Comparison of ENCODE assay signal across 25 cellular contexts in the genomic region with DNA sequence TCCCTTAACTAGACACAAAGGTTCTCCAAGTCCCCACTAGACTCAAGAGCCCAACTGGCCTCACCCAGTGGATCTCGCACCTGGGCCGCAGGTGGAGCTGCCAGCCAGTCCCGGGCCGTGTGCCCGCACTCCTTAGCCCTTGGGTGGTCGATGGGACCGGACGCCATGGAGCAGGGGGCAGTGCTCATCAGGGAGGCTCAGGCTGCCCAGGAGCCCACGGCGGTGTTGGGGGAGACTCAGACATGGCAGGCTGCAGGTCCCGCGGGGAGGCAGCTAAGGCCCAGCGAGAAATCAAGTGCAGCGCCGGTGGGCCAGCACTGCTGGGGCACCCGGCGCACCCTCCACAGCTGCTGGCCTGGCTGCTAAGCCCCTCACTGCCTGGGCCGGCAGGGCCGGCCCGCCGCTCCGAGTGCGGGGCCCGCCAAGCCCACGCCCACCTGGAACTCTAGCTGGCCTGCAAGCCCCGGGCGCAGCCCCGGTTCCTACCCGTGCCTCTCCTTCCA.
A peak's percentile ranks its signal among the peaks of the same experiment; 100 is the strongest.
DNase-seq lines count a peak whose midpoint lies in the region; ATAC-seq, FAIRE-seq and TF ChIP-seq lines count a peak whose summit lies in the region.
"Had no signal": no experiment of that assay in that cellular context is flagged by ENCODE, and none has a peak within 500 bp of the region (broad histone marks: within the 10 kb centered on the region; RNA-seq: fewer than 3 reads in every experiment).

No MANE protein-coding gene starts in this region.

- no peak overlapping the region for H3K27ac Mint-ChIP-seq in WTC11
- peak overlapping the region; percentile 42 for H3K27ac Mint-ChIP-seq in stimulated activated naive B cell treated with anti-CD40 and anti-IgM and Interleukin-4, amounts not matched to agents 10 μg/mL and 1 μg/mL and 100 μg/mL, for 72 hours
- H3K27ac Mint-ChIP-seq: CD4-positive, alpha-beta T cell; GM23338 had no signal

- H3K9me3 ChIP-seq in AG04450 (ENCODE audit: control insufficient read depth, insufficient read depth, low read length) (no peaks in the 10 kb centered on the region; the same call in 1 of the 2 replicates), hepatocyte (ENCODE audit: low read depth) (no peaks in the 10 kb centered on the region)

- H3K27me3 ChIP-seq in AG04450 (ENCODE audit: control insufficient read depth, insufficient read depth, low read length) (no peaks in the 10 kb centered on the region), hepatocyte (no peaks in the 10 kb centered on the region)

- H3K27me3 Mint-ChIP-seq in WTC11 (ENCODE audit: low read depth), result peaks cover 6% of the 10 kb centered on the region
- no peaks in the 10 kb centered on the region for H3K27me3 Mint-ChIP-seq in stimulated activated naive B cell treated with anti-CD40 and anti-IgM and Interleukin-4, amounts not matched to agents 10 μg/mL and 1 μg/mL and 100 μg/mL, for 72 hours
- H3K27me3 Mint-ChIP-seq: CD4-positive, alpha-beta T cell; central memory CD8-positive, alpha-beta T cell; stimulated activated naive CD8-positive, alpha-beta T cell treated with anti-CD3 and anti-CD28 coated beads, Interleukin-15, amount 100 ng/mL, for 72 hours had no signal

- peaks cover 37% of the 10 kb centered on the region for H3K9me3 Mint-ChIP-seq in WTC11
- peaks cover 0 to 2% of the 10 kb centered on the region in 2 donors for H3K9me3 Mint-ChIP-seq in stimulated activated naive B cell treated with anti-CD40 and anti-IgM and Interleukin-4, amounts not matched to agents 10 μg/mL and 1 μg/mL and 100 μg/mL, for 72 hours
- H3K9me3 Mint-ChIP-seq: CD4-positive, alpha-beta T cell; central memory CD8-positive, alpha-beta T cell had no signal

- CTCF ChIA-PET in AG04450 (lab: Charles Lee), result no interaction called here
- CTCF ChIA-PET in WTC11 (lab: Charles Lee), result interaction anchor here (1.6 to 2.4 kb wide), 2 partner anchors 12 to 174 kb away, joined by 6 to 8 read pairs; no protein-coding TSS in a partner anchor

- H4K20me1 ChIP-seq in hepatocyte (ENCODE audit: insufficient read depth, poor library complexity, severe bottlenecking), result no peaks in the 10 kb centered on the region

- no peak for TF ChIP-seq POLR2A in GM12891 (IDR thresholded peaks at IDR 0.05; ENCODE audit: low read depth, low read length)

- DNase-seq in AG04450 (ENCODE audit: low read depth, low spot score) (no peak), WTC11 (ENCODE audit: low spot score) (no peak), hepatocyte (ENCODE audit: low spot score) (no peak), COLO668 (lab: John Stamatoyannopoulos, UW; ENCODE audit: unreplicated experiment) (no peak), GM12891 (ENCODE audit: insufficient read length, low spot score) (no peak)
- DNase-seq in stimulated activated naive B cell treated with anti-CD40 and anti-IgM and Interleukin-4, amounts not matched to agents 10 μg/mL and 1 μg/mL and 100 μg/mL, for 72 hours, result no peak
- DNase-seq in stimulated activated CD4-positive, alpha-beta T cell treated with anti-CD3 and anti-CD28 coated beads, Interleukin-2, amount 100 ng/mL, for 24 hours, result no peak
- no peak for DNase-seq in activated T-cell treated with anti-CD3 and anti-CD28 coated beads, Interleukin-2, amount 50 U/mL, for 1 hour
- DNase-seq: activated gamma-delta T cell treated with Interleukin-2 at 50 U/mL for 16 hours; amniotic stem cell; CD4-positive, alpha-beta T cell; erythroblast; midbrain; NCI-H1048; NCI-H1930; NCI-H226; NCI-H774; stimulated activated CD4-positive, alpha-beta T cell treated with anti-CD3 and anti-CD28 coated beads, Interleukin-2, amount 100 ng/mL, for 48 hours; stimulated activated naive CD8-positive, alpha-beta T cell treated with anti-CD3 and anti-CD28 coated beads, Interleukin-15, amount 100 ng/mL, for 72 hours; T-helper 1 cell had no signal

- H3K27ac ChIP-seq in AG04450 (ENCODE audit: low read depth, low read length) (peak overlapping the region; percentile 86), hepatocyte (peak overlapping the region; percentile 45)
- H3K27ac ChIP-seq: KMS-11 had no signal

- no peaks in the 10 kb centered on the region for H3K36me3 ChIP-seq in hepatocyte (replicated peaks; ENCODE audit: insufficient read depth, low read depth)

- H3K4me3 ChIP-seq in AG04450 (ENCODE audit: low read depth, low read length) (peak overlapping the region; percentile 34; the same call in 1 of the 2 replicates), hepatocyte (no peak overlapping the region)
- H3K4me3 ChIP-seq: GM23338 had no signal

- peaks cover 34% of the 10 kb centered on the region for H3K36me3 Mint-ChIP-seq in WTC11
- peaks cover 25 to 51% of the 10 kb centered on the region in 2 donors for H3K36me3 Mint-ChIP-seq in stimulated activated naive B cell treated with anti-CD40 and anti-IgM and Interleukin-4, amounts not matched to agents 10 μg/mL and 1 μg/mL and 100 μg/mL, for 72 hours

- no peaks in the 10 kb centered on the region for H3K79me2 ChIP-seq in hepatocyte

- TF ChIP-seq CTCF in AG04450 (IDR thresholded peaks at IDR 0.05; ENCODE audit: low read depth, low read length), result no peak
- no peak for TF ChIP-seq CTCF in WTC11 (IDR thresholded peaks at IDR 0.05)
- no peak for TF ChIP-seq CTCF in hepatocyte (IDR thresholded peaks at IDR 0.05; ENCODE audit: poor library complexity)

- H3K4me1 Mint-ChIP-seq in WTC11, result peaks cover 33% of the 10 kb centered on the region
- H3K4me1 Mint-ChIP-seq in stimulated activated naive B cell treated with anti-CD40 and anti-IgM and Interleukin-4, amounts not matched to agents 10 μg/mL and 1 μg/mL and 100 μg/mL, for 72 hours, result peaks cover 12 to 21% of the 10 kb centered on the region in 2 donors

- no peaks in the 10 kb centered on the region for H3K9me2 ChIP-seq in hepatocyte (replicated peaks; ENCODE audit: insufficient read depth)

- no peak for FAIRE-seq in GM12891 (lab: Jason Lieb, UNC)
- FAIRE-seq: GM12892 had no signal

- WGBS in hepatocyte (ENCODE audit: low lambda C conversion rate, missing lambda C conversion rate), result 99% methylated on average over 20 of the region's 29 CpGs

- ATAC-seq in WTC11, result peak; percentile 18
- ATAC-seq in stimulated activated naive B cell treated with anti-CD40 and anti-IgM and Interleukin-4, amounts not matched to agents 10 μg/mL and 1 μg/mL and 100 μg/mL, for 72 hours (replicated peaks), result no peak
- ATAC-seq: Right ventricle myocardium inferior; stimulated activated naive CD8-positive, alpha-beta T cell treated with anti-CD3 and anti-CD28 coated beads, Interleukin-15, amount 100 ng/mL, for 72 hours had no signal

- no peak overlapping the region for H2AFZ ChIP-seq in hepatocyte
- H2AFZ ChIP-seq: GM23338 had no signal

- POLR2A ChIA-PET in AG04450 (lab: Yijun Ruan, JAX) (no interaction called here), WTC11 (lab: Charles Lee) (no interaction called here)

- peaks cover 14% of the 10 kb centered on the region for H3K4me1 ChIP-seq in hepatocyte (ENCODE audit: insufficient read depth)

- no peak overlapping the region for H3K4me3 Mint-ChIP-seq in WTC11
- no peak overlapping the region for H3K4me3 Mint-ChIP-seq in stimulated activated naive B cell treated with anti-CD40 and anti-IgM and Interleukin-4, amounts not matched to agents 10 μg/mL and 1 μg/mL and 100 μg/mL, for 72 hours
- H3K4me3 Mint-ChIP-seq: CD4-positive, alpha-beta T cell; central memory CD8-positive, alpha-beta T cell; GM23338 had no signal

- peak overlapping the region; percentile 59 for H3K4me2 ChIP-seq in hepatocyte
- H3K4me2 ChIP-seq: GM23338, KMS-11 had no signal

TF ChIP-seq in WTC11, 78 proteins besides CTCF, POLR2A, EP300 and RAD21 (continues in another document):
- no peak for TF ChIP-seq FOXP4 (CRISPR knock-in tag; IDR thresholded peaks at IDR 0.05)
- no peak for TF ChIP-seq CDX4 (CRISPR knock-in tag; IDR thresholded peaks at IDR 0.05; ENCODE audit: borderline replicate concordance)

TF ChIP-seq in GM12891, 5 proteins besides CTCF, POLR2A, EP300 and RAD21:
- no peak for TF ChIP-seq POLR2AphosphoS5 (IDR thresholded peaks at IDR 0.05; ENCODE audit: low read depth, low read length)
